27 cellular contexts compared by ENCODE assay signal in genomic region chr21:32545948-32546441, GRCh38. TPM values are rescaled to one million over a fixed set of nuclear protein-coding genes. Genes with fewer than 3 reads are reported as not detected.
DNase-seq lines count a peak whose midpoint lies in the region; ATAC-seq and TF ChIP-seq lines count a peak whose summit lies in the region.
"Had no signal": no experiment of that assay in that cellular context is flagged by ENCODE, and none has a peak within 500 bp of the region (broad histone marks: within the 10 kb centered on the region; RNA-seq: fewer than 3 reads in every experiment).

No MANE protein-coding gene starts in this region.

- no peak for TF ChIP-seq CTCF in AG10803 (conservative IDR thresholded peaks at IDR 0.05; ENCODE audit: low read length)
- TF ChIP-seq CTCF in foreskin keratinocyte (conservative IDR thresholded peaks at IDR 0.05), result no peak

- ATAC-seq in foreskin keratinocyte, result peak; percentile 74
- ATAC-seq in HG03280 (IDR thresholded peaks at IDR 0.05; ENCODE audit: unreplicated experiment), result no peak
- ATAC-seq in GM21717 (IDR thresholded peaks at IDR 0.05; ENCODE audit: unreplicated experiment), result no peak
- ATAC-seq in GM18867 (IDR thresholded peaks at IDR 0.05; ENCODE audit: unreplicated experiment), result no peak
- ATAC-seq: activated T-cell treated with anti-CD3 and anti-CD28 coated beads, Interleukin-2, amount 50 U/mL, for 4 hours; GM23338; naive thymus-derived CD4-positive, alpha-beta T cell; Panc1 had no signal

- H3K27ac ChIP-seq in foreskin keratinocyte, result no peak overlapping the region
- H3K27ac ChIP-seq: epithelial cell of prostate, parathyroid adenoma, sigmoid colon had no signal

- peak; percentile 3 for DNase-seq in AG10803 (ENCODE audit: low read depth)
- peak; percentile 81 for DNase-seq in M059J (ENCODE audit: low read depth)
- DNase-seq in astrocyte of the hippocampus (ENCODE audit: low read depth, low spot score), result peak; percentile 18
- peak in 1 of 2 donors; percentile 24 for DNase-seq in foreskin keratinocyte
- DNase-seq in stimulated activated naive CD4-positive, alpha-beta T cell treated with Interleukin-2 at 50 U/mL for 16 hours (lab: John Stamatoyannopoulos, UW), result no peak
- DNase-seq: activated CD4-positive, alpha-beta T cell treated with anti-CD3 and anti-CD28 coated beads for 1 hour; activated naive CD4-positive, alpha-beta T cell treated with anti-CD3 and anti-CD28 coated beads, Interleukin-2, amount 10 ng/mL, durations not matched to agents 7 days and 5 days; activated T-cell treated with anti-CD3 and anti-CD28 coated beads, Interleukin-2, amount 50 U/mL, for 4 hours; anterior cingulate cortex; C1 segment of cervical spinal cord; Calu3; kidney glomerular epithelial cell; MG63; naive thymus-derived CD4-positive, alpha-beta T cell; NCI-H146; NCI-H510A treated with DMSO at 0.1 percent for 48 hours; NK-92 treated with Interleukin-12 subunit alpha and Interleukin-12 subunit beta, amount 100 ng/mL, for 24 hours; sigmoid colon; stimulated activated CD4-positive, alpha-beta T cell treated with anti-CD3 and anti-CD28 coated beads, Interleukin-15, amount 100 ng/mL, for 24 hours; trophoblast cell had no signal

- no peak overlapping the region for H3K4me3 ChIP-seq in AG10803 (ENCODE audit: low read length)
- H3K4me3 ChIP-seq: GM23338, MG63, sigmoid colon had no signal

- H3K4me1 ChIP-seq in foreskin keratinocyte, result no peaks in the 10 kb centered on the region
- H3K4me1 ChIP-seq: parathyroid adenoma, sigmoid colon had no signal

- H3K27me3 ChIP-seq in foreskin keratinocyte, result peaks cover 6% of the 10 kb centered on the region
- H3K27me3 ChIP-seq: MG63, sigmoid colon had no signal

RNA-seq across cellular contexts. Expression of gene TCP10L, which starts 39.3 kb away (rescaled TPM):
- 0.30 TPM in 1 of 2 replicates, not detected in the other for total RNA-seq in M059J (2014; rRNA removed; shearing (Covaris generic))
- 0.39 and 0.41 TPM in 2 replicates for total RNA-seq in foreskin keratinocyte
- polyA plus RNA-seq in foreskin keratinocyte, result 0.37 and 0.63 TPM in 2 replicates
- total RNA-seq: Calu3 had no signal
